ENCODE assay signal across 8 cellular contexts in the genomic region with DNA sequence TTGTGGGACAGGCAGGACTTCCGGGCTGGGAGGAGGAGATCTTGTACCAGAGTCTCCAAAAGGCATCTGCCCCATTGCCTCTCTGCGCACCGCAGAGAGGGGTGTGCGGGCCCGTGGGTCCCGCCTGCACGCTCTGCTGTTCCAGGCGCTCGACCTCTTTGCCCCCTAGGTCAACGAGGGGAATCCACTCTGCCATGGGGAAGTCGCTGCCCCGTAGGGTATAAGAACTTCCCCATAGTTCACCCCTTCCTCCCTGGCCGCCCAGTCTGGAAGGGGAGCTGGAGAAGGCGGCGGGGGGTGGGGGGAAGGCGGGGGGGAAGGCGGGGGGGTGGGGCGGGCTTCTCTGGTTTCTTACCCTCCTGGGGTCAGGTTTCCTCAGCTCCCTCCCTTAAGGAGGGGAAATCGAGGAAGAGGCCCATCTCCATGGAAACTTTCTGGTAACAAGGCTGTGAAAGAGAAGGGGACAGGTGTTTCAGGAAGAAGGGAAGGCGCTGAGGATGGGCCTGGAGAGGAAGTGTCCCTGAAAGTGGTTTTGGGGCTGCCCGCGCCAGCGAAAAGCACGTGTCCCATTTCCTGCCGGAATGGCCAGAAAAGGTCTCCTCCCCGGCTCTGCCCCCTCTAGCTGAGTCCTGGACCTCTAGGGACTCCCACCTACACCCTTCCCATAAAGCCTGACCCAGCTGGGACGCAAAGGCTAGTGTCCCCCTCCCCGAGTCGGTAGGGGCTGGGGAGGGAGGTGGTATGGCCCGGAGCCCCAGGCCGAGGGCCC. TPM values are rescaled to one million over a fixed set of nuclear protein-coding genes. Genes with fewer than 3 reads are reported as not detected.
DNase-seq lines count a peak whose midpoint lies in the region; ATAC-seq, FAIRE-seq and TF ChIP-seq lines count a peak whose summit lies in the region.

No MANE protein-coding gene starts in this region.

- H3K4me1 Mint-ChIP-seq in Calu3 (ENCODE audit: low read depth, unreplicated experiment) = no peaks in the 10 kb centered on the region

- H3K4me2 ChIP-seq in HepG2 (ENCODE audit: low read depth, low read length) = no peak overlapping the region
- peak overlapping the region; percentile 40 for H3K4me2 ChIP-seq in trophoblast cell (ENCODE audit: low read length)

- no peak for TF ChIP-seq POLR2A in right lobe of liver (IDR thresholded peaks at IDR 0.05)
- no peak for TF ChIP-seq POLR2A in HepG2 (IDR thresholded peaks at IDR 0.05; ENCODE audit: insufficient read depth in 1 of 2, low read depth in 2 of 2, low read length in 2 of 2)

- H4K8ac ChIP-seq in trophoblast cell (ENCODE audit: low read depth, low read length) = no peak overlapping the region

- H3K14ac ChIP-seq in trophoblast cell (ENCODE audit: low read length) = no peak overlapping the region

- FAIRE-seq in HepG2 (lab: Jason Lieb, UNC) = no peak

- WGBS in right lobe of liver (ENCODE audit: insufficient coverage, low coverage, low lambda C conversion rate, missing lambda C conversion rate) = 40% methylated on average over 1 of the region's 31 CpGs
- 95% methylated on average over 25 of the region's 31 CpGs for WGBS in HepG2 (ENCODE audit: low lambda C conversion rate)
- no CpG with 5 or more reads among the region's 31 CpGs for WGBS in trophoblast cell (ENCODE audit: extremely low coverage, insufficient coverage, insufficient read length)

- H3K27ac Mint-ChIP-seq in Calu3 (ENCODE audit: unreplicated experiment) = no peak overlapping the region

- TF ChIP-seq CTCF in right lobe of liver (IDR thresholded peaks at IDR 0.05) = no peak
- TF ChIP-seq CTCF in HepG2 (CRISPR knock-in tag; IDR thresholded peaks at IDR 0.05) = no peak
- no peak for TF ChIP-seq CTCF in choroid plexus epithelial cell (conservative IDR thresholded peaks at IDR 0.05; ENCODE audit: low read depth, low read length)
- no peak for TF ChIP-seq CTCF in Calu3 (IDR thresholded peaks at IDR 0.05; ENCODE audit: unreplicated experiment)

- no peak overlapping the region for H3K4ac ChIP-seq in trophoblast cell (ENCODE audit: low read depth, low read length)

- in situ Hi-C loops in HepG2 (cut with HindIII; ENCODE audit: extremely low pct_ligation_motif_present, low pct_unique_long_range_greater_than_20kb) = no loop called here

- DNase-seq in right lobe of liver (peak in 1 of 3 donors; percentile 33), HepG2 (ENCODE audit: low spot score) (no peak), choroid plexus epithelial cell (ENCODE audit: low read depth) (no peak), trophoblast cell (no peak), Calu3 (no peak), cortex of kidney (lab: John Stamatoyannopoulos, UW) (no peak)
- no peak for DNase-seq in activated effector memory CD4-positive, alpha-beta T cell treated with Interleukin-2 at 50 U/mL for 16 hours

- no peak for TF ChIP-seq RAD21 in HepG2 (CRISPR knock-in tag; IDR thresholded peaks at IDR 0.05)

- H3K27ac ChIP-seq in right lobe of liver (no peak overlapping the region), HepG2 (ENCODE audit: extremely low read length, insufficient read depth, low read length) (no peak overlapping the region), trophoblast cell (ENCODE audit: low read depth, low read length) (no peak overlapping the region)

- H3K9me3 ChIP-seq in right lobe of liver (no peaks in the 10 kb centered on the region), HepG2 (ENCODE audit: low read length) (no peaks in the 10 kb centered on the region), trophoblast cell (ENCODE audit: insufficient read depth, low read depth, low read length) (peaks cover 2% of the 10 kb centered on the region)

- no peaks in the 10 kb centered on the region for H3K4me1 ChIP-seq in right lobe of liver
- H3K4me1 ChIP-seq in HepG2 (ENCODE audit: insufficient read depth, low read length) = no peaks in the 10 kb centered on the region
- H3K4me1 ChIP-seq in trophoblast cell (ENCODE audit: control insufficient read depth in 1 of 2, insufficient read depth in 2 of 2, low read length in 2 of 2) = peaks cover 0 to 2% of the 10 kb centered on the region in 2 experiments

- H3K9me3 Mint-ChIP-seq in Calu3 (ENCODE audit: low read depth, unreplicated experiment) = no peaks in the 10 kb centered on the region

- intact Hi-C loops in right lobe of liver (cut with DNase I) = no loop called here
- intact Hi-C loops in HepG2 (cut with micrococcal nuclease; ENCODE audit: unreplicated experiment) = no loop called here
- intact Hi-C loops in Calu3 (cut with micrococcal nuclease; ENCODE audit: unreplicated experiment) = no loop called here

- no peak overlapping the region for H4K91ac ChIP-seq in trophoblast cell (ENCODE audit: low read depth, low read length)

- no peak overlapping the region for H2BK120ac ChIP-seq in trophoblast cell (ENCODE audit: insufficient read depth, low read length, poor library complexity)

- TF ChIP-seq EP300 in HepG2 (IDR thresholded peaks at IDR 0.05; ENCODE audit: low read depth in 2 of 2, low read length in 2 of 2) (no peak), HepG2 (CRISPR knock-in tag; IDR thresholded peaks at IDR 0.05; ENCODE audit: borderline replicate concordance) (no peak)

- H3K18ac ChIP-seq in trophoblast cell (ENCODE audit: low read length) = no peak overlapping the region

- H3K4me3 ChIP-seq in right lobe of liver (peak overlapping the region; percentile 12 to 40 (median 20)), HepG2 (replicated peaks in 1 of 3; ENCODE audit: insufficient read depth in 1 of 3, low read depth in 2 of 3, low read length in 3 of 3) (no peak overlapping the region), choroid plexus epithelial cell (ENCODE audit: low read depth, low read length) (peak overlapping the region; percentile 56), trophoblast cell (ENCODE audit: low read depth, low read length) (no peak overlapping the region)

- H3K79me2 ChIP-seq in HepG2 (ENCODE audit: insufficient read depth, low read length) = no peaks in the 10 kb centered on the region
- H3K79me2 ChIP-seq in trophoblast cell (ENCODE audit: control insufficient read depth, insufficient read depth, low read length, poor library complexity) = no peaks in the 10 kb centered on the region

- CTCF ChIA-PET in HepG2 (lab: Yijun Ruan, JAX; ENCODE audit: low intra/inter-chr PET ratio, low total read pairs) = no interaction called here
- CTCF ChIA-PET in Calu3 (lab: Charles Lee) = no interaction called here

- POLR2A ChIA-PET in HepG2 (lab: Yijun Ruan, JAX) = no interaction called here

- H3K79me1 ChIP-seq in trophoblast cell (ENCODE audit: low read length) = no peaks in the 10 kb centered on the region

- H2BK12ac ChIP-seq in trophoblast cell (ENCODE audit: low read length) = no peak overlapping the region

- H2AK5ac ChIP-seq in trophoblast cell (ENCODE audit: low read length) = no peak overlapping the region

- peaks cover 17% of the 10 kb centered on the region for H3K27me3 Mint-ChIP-seq in Calu3 (ENCODE audit: unreplicated experiment)

- ATAC-seq in right lobe of liver (peak in 2 of 4 donors; percentile 3 to 25), HepG2 (no peak), HG03108 (IDR thresholded peaks at IDR 0.05; ENCODE audit: unreplicated experiment) (peak; percentile 35)

- H3K27me3 ChIP-seq in right lobe of liver (no peaks in the 10 kb centered on the region), HepG2 (ENCODE audit: control insufficient read depth in 1 of 2, insufficient read depth in 2 of 2, low read length in 2 of 2) (no peaks in the 10 kb centered on the region; a peak in 1 of 5 replicates), trophoblast cell (ENCODE audit: insufficient read depth, low read length) (no peaks in the 10 kb centered on the region)

- no peak overlapping the region for H3K23ac ChIP-seq in trophoblast cell (ENCODE audit: low read length)

- H3K36me3 ChIP-seq in right lobe of liver = peaks cover 0 to 56% (median 17%) of the 10 kb centered on the region in 4 donors
- H3K36me3 ChIP-seq in HepG2 (replicated peaks in 1 of 2; ENCODE audit: control insufficient read depth in 1 of 2, insufficient read depth in 2 of 2, low read length in 2 of 2) = peaks cover 4 to 6% of the 10 kb centered on the region in 2 experiments; a peak in 2 of 5 replicates
- no peaks in the 10 kb centered on the region for H3K36me3 ChIP-seq in trophoblast cell (ENCODE audit: control insufficient read depth in 1 of 2, insufficient read depth in 2 of 2, low read length in 2 of 2)

- H3K36me3 Mint-ChIP-seq in Calu3 (ENCODE audit: insufficient read depth, unreplicated experiment) = no peaks in the 10 kb centered on the region

- no TSS peak for BruUV-seq in HepG2 (replicated peaks; lab: Mats Ljungman, UMichigan)
- BruUV-seq in Calu3 (replicated peaks; lab: Mats Ljungman, UMichigan) = no TSS peak

- H4K20me1 ChIP-seq in HepG2 (ENCODE audit: insufficient read depth, low read length) = no peaks in the 10 kb centered on the region

- H2AFZ ChIP-seq in HepG2 (ENCODE audit: low read length) = no peak overlapping the region
- H2AFZ ChIP-seq in trophoblast cell (ENCODE audit: insufficient read depth, low read length, poor library complexity) = no peak overlapping the region

- no peak overlapping the region for H2BK5ac ChIP-seq in trophoblast cell (ENCODE audit: low read depth, low read length, poor library complexity)

- H3K4me3 Mint-ChIP-seq in Calu3 (ENCODE audit: low read depth, unreplicated experiment) = no peak overlapping the region

- H3K9ac ChIP-seq in HepG2 (ENCODE audit: insufficient read depth, low read depth, low read length) = no peak overlapping the region
- H3K9ac ChIP-seq in trophoblast cell (ENCODE audit: low read length) = no peak overlapping the region

- no peak overlapping the region for H4K12ac ChIP-seq in trophoblast cell (ENCODE audit: low read depth, low read length)

RNA-seq across cellular contexts. Expression of a gene that starts 27.5 kb away (rescaled TPM):
- total RNA-seq in right lobe of liver = 100 to 1,000 TPM in 3 of 6 experiments, 10 to 100 TPM in 3; 24.9 to 188 (median 91.4) TPM
- total RNA-seq in HepG2 (2016; rRNA removed; fragmentation: Illumina TruSeq; extraction: Trizol) = 10.9 and 13.4 TPM in 2 replicates
- total RNA-seq in HepG2 (2016; cell fraction: cytosol; rRNA removed; fragmentation: Illumina TruSeq; extraction: Trizol; ENCODE audit: low read depth) = 1.3 and 1.4 TPM in 2 replicates
- total RNA-seq in HepG2 (2016; cell fraction: insoluble cytoplasmic fraction; rRNA removed; fragmentation: Illumina TruSeq; extraction: Trizol) = 11.0 and 14.6 TPM in 2 replicates
- 4.3 and 4.5 TPM in 2 replicates for total RNA-seq in HepG2 (2016; cell fraction: membrane; rRNA removed; fragmentation: Illumina TruSeq; extraction: Trizol)
- 26.4 and 27.1 TPM in 2 replicates for total RNA-seq in HepG2 (2016; cell fraction: nucleus; rRNA removed; fragmentation: Illumina TruSeq; extraction: Trizol)
- polyA plus RNA-seq in HepG2 (2011; rRNA removed) = 8.8 and 9.8 TPM in 2 replicates
- polyA plus RNA-seq in HepG2 (2011; cell fraction: cytosol; rRNA removed) = 4.2 and 4.4 TPM in 2 replicates
- 48.5 and 49.6 TPM in 2 replicates for polyA plus RNA-seq in HepG2 (2011; cell fraction: nucleus; rRNA removed)
- 5.7 and 9.6 TPM in 2 replicates for polyA plus RNA-seq in HepG2 (2012)
- polyA plus RNA-seq in HepG2 (2016; cell fraction: cytosol; fragmentation: Illumina TruSeq; extraction: Trizol; ENCODE audit: low read depth) = 0.58 and 0.63 TPM in 2 replicates
- polyA plus RNA-seq in HepG2 (2016; cell fraction: insoluble cytoplasmic fraction; fragmentation: Illumina TruSeq; extraction: Trizol; ENCODE audit: low read depth) = 8.0 and 8.4 TPM in 2 replicates
- polyA plus RNA-seq in HepG2 (2016; cell fraction: membrane; fragmentation: Illumina TruSeq; extraction: Trizol; ENCODE audit: low read depth) = 1.8 and 2.5 TPM in 2 replicates
- 30.6 and 33.1 TPM in 2 replicates for polyA plus RNA-seq in HepG2 (2016; cell fraction: nucleus; fragmentation: Illumina TruSeq; extraction: Trizol; ENCODE audit: insufficient read depth, low read depth)
- polyA minus RNA-seq in HepG2 (2011; rRNA and poly(A)+ RNA removed; ENCODE audit: low replicate concordance) = 11.6 TPM in 1 of 2 replicates, not detected in the other
- polyA minus RNA-seq in HepG2 (2011; cell fraction: cytosol; rRNA and poly(A)+ RNA removed) = 4.1 TPM in 2 replicates
- 24.8 and 27.8 TPM in 2 replicates for polyA minus RNA-seq in HepG2 (2011; cell fraction: nucleus; rRNA and poly(A)+ RNA removed)
- 0.05 TPM in 1 of 2 replicates, not detected in the other for polyA plus RNA-seq in trophoblast cell (2013)
- 2.9 and 6.0 TPM in 2 replicates for total RNA-seq in Calu3 (2022)

Comparison
In these comparisons a context has a peak if more than half of its experiments do, and no peak if none do; other contexts are left out.
1. H3K4me3 ChIP-seq: peak in right lobe of liver (3 of 3) and choroid plexus epithelial cell (single experiment); none in HepG2 (0 of 3) and trophoblast cell (single experiment).